ENCODE assay signal across 1 cellular context in the genomic region with DNA sequence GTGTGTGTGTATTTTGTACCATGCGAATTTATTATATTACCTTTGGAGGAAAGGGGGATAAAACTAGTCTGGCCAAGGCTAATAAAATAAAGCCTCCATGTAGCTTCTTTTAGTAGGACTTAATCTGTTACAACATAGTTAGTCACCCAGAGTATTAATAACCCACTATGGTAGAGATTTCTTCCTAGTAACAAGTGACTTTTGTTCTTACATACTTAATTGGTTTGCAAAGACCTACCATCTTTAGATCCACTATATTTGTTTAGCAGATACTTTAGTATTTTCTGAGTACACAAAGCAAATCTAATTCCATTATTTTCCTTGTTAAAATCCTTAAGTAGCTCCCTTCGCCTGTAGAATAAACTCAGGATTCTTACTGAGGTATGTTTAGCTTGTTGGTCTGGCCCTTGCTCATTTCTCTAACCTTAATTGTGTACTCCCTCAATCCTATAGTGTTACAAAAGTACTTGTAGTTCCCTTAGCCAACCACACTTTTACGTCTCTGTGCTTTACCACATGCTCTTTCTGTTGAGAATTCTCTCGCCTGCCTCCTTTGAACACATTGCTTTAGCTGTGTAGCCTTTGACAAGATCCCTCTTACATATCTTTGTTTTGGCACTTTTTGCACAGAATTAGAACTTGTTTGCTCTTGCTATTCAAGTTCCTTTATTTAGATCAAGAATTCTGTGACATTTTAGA.
TF ChIP-seq lines count a peak whose summit lies in the region.

No MANE protein-coding gene starts in this region.

TF ChIP-seq in HepG2, 621 proteins besides CTCF, POLR2A, EP300 and RAD21 (continued from another document):
- TF ChIP-seq, protein P1, sequence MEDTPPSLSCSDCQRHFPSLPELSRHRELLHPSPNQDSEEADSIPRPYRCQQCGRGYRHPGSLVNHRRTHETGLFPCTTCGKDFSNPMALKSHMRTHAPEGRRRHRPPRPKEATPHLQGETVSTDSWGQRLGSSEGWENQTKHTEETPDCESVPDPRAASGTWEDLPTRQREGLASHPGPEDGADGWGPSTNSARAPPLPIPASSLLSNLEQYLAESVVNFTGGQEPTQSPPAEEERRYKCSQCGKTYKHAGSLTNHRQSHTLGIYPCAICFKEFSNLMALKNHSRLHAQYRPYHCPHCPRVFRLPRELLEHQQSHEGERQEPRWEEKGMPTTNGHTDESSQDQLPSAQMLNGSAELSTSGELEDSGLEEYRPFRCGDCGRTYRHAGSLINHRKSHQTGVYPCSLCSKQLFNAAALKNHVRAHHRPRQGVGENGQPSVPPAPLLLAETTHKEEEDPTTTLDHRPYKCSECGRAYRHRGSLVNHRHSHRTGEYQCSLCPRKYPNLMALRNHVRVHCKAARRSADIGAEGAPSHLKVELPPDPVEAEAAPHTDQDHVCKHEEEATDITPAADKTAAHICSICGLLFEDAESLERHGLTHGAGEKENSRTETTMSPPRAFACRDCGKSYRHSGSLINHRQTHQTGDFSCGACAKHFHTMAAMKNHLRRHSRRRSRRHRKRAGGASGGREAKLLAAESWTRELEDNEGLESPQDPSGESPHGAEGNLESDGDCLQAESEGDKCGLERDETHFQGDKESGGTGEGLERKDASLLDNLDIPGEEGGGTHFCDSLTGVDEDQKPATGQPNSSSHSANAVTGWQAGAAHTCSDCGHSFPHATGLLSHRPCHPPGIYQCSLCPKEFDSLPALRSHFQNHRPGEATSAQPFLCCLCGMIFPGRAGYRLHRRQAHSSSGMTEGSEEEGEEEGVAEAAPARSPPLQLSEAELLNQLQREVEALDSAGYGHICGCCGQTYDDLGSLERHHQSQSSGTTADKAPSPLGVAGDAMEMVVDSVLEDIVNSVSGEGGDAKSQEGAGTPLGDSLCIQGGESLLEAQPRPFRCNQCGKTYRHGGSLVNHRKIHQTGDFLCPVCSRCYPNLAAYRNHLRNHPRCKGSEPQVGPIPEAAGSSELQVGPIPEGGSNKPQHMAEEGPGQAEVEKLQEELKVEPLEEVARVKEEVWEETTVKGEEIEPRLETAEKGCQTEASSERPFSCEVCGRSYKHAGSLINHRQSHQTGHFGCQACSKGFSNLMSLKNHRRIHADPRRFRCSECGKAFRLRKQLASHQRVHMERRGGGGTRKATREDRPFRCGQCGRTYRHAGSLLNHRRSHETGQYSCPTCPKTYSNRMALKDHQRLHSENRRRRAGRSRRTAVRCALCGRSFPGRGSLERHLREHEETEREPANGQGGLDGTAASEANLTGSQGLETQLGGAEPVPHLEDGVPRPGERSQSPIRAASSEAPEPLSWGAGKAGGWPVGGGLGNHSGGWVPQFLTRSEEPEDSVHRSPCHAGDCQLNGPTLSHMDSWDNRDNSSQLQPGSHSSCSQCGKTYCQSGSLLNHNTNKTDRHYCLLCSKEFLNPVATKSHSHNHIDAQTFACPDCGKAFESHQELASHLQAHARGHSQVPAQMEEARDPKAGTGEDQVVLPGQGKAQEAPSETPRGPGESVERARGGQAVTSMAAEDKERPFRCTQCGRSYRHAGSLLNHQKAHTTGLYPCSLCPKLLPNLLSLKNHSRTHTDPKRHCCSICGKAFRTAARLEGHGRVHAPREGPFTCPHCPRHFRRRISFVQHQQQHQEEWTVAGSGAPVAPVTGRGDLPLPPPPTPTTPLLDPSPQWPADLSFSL (CRISPR knock-in tag; IDR thresholded peaks at IDR 0.05) = no peak
